Comparison of ENCODE assay signal across 24 cellular contexts in the genomic region with DNA sequence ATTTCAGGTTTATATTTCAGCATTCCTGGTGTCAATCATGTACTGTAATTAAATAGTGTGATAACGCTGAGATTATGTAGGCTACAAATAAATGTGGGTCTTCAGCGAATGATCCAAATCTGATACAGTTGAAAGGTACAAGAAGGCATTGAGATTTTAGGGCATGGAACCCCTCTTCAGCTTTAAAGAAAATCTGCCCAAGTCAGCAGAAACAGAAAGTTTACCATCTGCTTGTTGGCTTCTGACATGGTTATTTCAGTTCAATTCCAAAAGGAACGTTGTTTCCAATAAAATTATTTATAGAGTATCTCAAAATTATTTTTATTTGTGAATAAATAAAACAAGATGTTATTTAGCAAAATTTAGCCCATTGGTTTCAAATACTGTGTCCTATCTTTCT.
"Had no signal": no experiment of that assay in that cellular context is flagged by ENCODE, and none has a peak within 500 bp of the region (broad histone marks: within the 10 kb centered on the region; RNA-seq: fewer than 3 reads in every experiment).

No MANE protein-coding gene starts in this region.

- H3K36me3 ChIP-seq: colonic mucosa, esophagus squamous epithelium, gastrocnemius medialis, heart right ventricle, left lung, lower lobe of right lung had no signal

- H3K4me3 ChIP-seq: colonic mucosa, esophagus squamous epithelium, gastrocnemius medialis, heart right ventricle, left lung, lower lobe of right lung had no signal

- FAIRE-seq: endometrium, islet of Langerhans, keratinocyte had no signal

- H3K27ac ChIP-seq: colonic mucosa, epithelial cell of prostate, esophagus squamous epithelium, gastrocnemius medialis, heart right ventricle, left lung, lower lobe of right lung had no signal

- DNase-seq: colonic mucosa; cortex of kidney; effector CD8-positive, alpha-beta T cell; effector memory CD8-positive, alpha-beta T cell; endodermal cell; erythroblast; esophagus squamous epithelium; foreskin fibroblast; foreskin melanocyte; gastrocnemius medialis; glutamatergic neuron; head of caudate nucleus; heart right ventricle; hippocampal formation; left cardiac atrium; left lung; left ventricle myocardium superior; lower lobe of right lung; mesenchymal stem cell had no signal

- ATAC-seq: effector memory CD8-positive, alpha-beta T cell; esophagus mucosa; gastrocnemius medialis; heart right ventricle; left cardiac atrium; left lung; left ventricle myocardium superior; lower lobe of right lung had no signal

- H3K4me1 ChIP-seq: colonic mucosa, esophagus squamous epithelium, heart right ventricle, left lung, lower lobe of right lung had no signal

- H3K9me3 ChIP-seq: colonic mucosa, esophagus squamous epithelium, gastrocnemius medialis, left lung, lower lobe of right lung had no signal

- H3K27me3 ChIP-seq: colonic mucosa, gastrocnemius medialis, left lung had no signal
